In genomic region chr2:121110924-121111323, GRCh38 we compare ENCODE assay signal across 7 cellular contexts.
"Had no signal": no experiment of that assay in that cellular context is flagged by ENCODE, and none has a peak within 500 bp of the region (broad histone marks: within the 10 kb centered on the region; RNA-seq: fewer than 3 reads in every experiment).

No MANE protein-coding gene starts in this region.

- ATAC-seq: K562 had no signal

- H3K4me2 ChIP-seq: KMS-11 had no signal

- DNase-seq: IMR-90, KBM-7, KG1 had no signal

- H3K4me3 ChIP-seq: K562 had no signal

- H3K9ac ChIP-seq: KMS-11 had no signal

- FAIRE-seq: HTR-8/SVneo, K562 had no signal

- H3K27ac ChIP-seq: HL-60, KMS-11 had no signal
